12 cellular contexts compared by ENCODE assay signal in the genomic region with DNA sequence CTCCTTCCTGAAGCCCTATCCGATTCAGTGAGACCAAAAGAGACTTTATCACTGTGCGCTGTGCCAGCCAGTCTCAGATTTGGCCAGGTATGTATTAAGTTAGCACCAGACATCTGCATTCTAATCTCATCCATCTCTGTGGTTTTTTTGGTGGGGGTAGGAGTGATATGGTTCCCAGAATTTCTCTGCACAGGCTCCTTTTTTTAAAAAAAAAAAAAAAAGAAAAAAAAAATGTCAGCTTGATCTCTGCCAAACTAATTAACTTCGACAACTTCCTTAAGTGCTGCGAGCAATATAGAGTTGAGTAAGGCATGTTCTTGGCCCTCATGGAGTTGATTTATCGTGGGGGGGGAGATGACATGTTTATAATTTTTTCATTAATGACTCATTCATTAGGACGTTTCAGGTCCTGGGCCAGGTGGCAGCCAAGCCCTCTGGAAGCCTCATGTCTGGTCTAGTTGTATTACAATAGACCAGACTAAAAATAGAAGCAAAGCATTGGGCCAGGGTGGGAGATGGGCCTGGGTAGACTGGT. TPM values are rescaled to one million over a fixed set of nuclear protein-coding genes. Genes with fewer than 3 reads are reported as not detected.
DNase-seq lines count a peak whose midpoint lies in the region; ATAC-seq and TF ChIP-seq lines count a peak whose summit lies in the region.
"Had no signal": no experiment of that assay in that cellular context is flagged by ENCODE, and none has a peak within 500 bp of the region (broad histone marks: within the 10 kb centered on the region; RNA-seq: fewer than 3 reads in every experiment).

No MANE protein-coding gene starts in this region.

- peak overlapping the region; percentile 77 to 94 for H3K27ac ChIP-seq in lung (ENCODE audit: low read depth in 1 of 2, low read length in 1 of 2)
- H3K27ac ChIP-seq in vagina: peak overlapping the region; percentile 78
- H3K27ac ChIP-seq: BLaER1, HL-60 had no signal

- peak overlapping the region; percentile 47 for H3K27ac Mint-ChIP-seq in activated naive CD4-positive, alpha-beta T cell treated with anti-CD3 and anti-CD28 coated beads, Interleukin-2, amount 50 U/mL, for 24 hours
- peak overlapping the region; percentile 90 for H3K27ac Mint-ChIP-seq in MCF 10A (ENCODE audit: low read depth, unreplicated experiment)

- POLR2A ChIA-PET in MCF 10A (lab: Yijun Ruan, JAX): interaction anchor here (0.7 to 5.5 kb wide), 19 partner anchors 13 to 1042 kb away, joined by 3 to 81 read pairs (median 4); partner anchors contain the start of gene SLCO3A1

- CTCF ChIA-PET in MCF 10A (lab: Yijun Ruan, JAX): interaction anchor here (0.8 to 4.1 kb wide), 10 partner anchors 12 to 81 kb away, joined by 3 to 24 read pairs (median 5); partner anchors contain the start of gene SLCO3A1

- H3K4me3 ChIP-seq in lung (no peak overlapping the region), vagina (no peak overlapping the region)
- H3K4me3 ChIP-seq: BLaER1 had no signal

- no peaks in the 10 kb centered on the region for H3K36me3 Mint-ChIP-seq in activated naive CD4-positive, alpha-beta T cell treated with anti-CD3 and anti-CD28 coated beads, Interleukin-2, amount 50 U/mL, for 24 hours
- peaks cover 8% of the 10 kb centered on the region for H3K36me3 Mint-ChIP-seq in MCF 10A (ENCODE audit: insufficient read depth, unreplicated experiment)

- peak; percentile 24 for ATAC-seq in lung (ENCODE audit: insufficient read depth, low FRiP score)

- H3K27me3 Mint-ChIP-seq in activated naive CD4-positive, alpha-beta T cell treated with anti-CD3 and anti-CD28 coated beads, Interleukin-2, amount 50 U/mL, for 24 hours: no peaks in the 10 kb centered on the region
- H3K27me3 Mint-ChIP-seq in MCF 10A (ENCODE audit: insufficient read depth, unreplicated experiment): no peaks in the 10 kb centered on the region

- no peak for TF ChIP-seq CTCF in MCF 10A (IDR thresholded peaks at IDR 0.05; ENCODE audit: unreplicated experiment)
- TF ChIP-seq CTCF in lung (IDR thresholded peaks at IDR 0.05; ENCODE audit: control extremely low read depth, extremely low read depth): no peak
- no peak for TF ChIP-seq CTCF in vagina (IDR thresholded peaks at IDR 0.05)

- no peak for DNase-seq in activated naive CD4-positive, alpha-beta T cell treated with anti-CD3 and anti-CD28 coated beads, Interleukin-2, amount 50 U/mL, for 16 hours
- DNase-seq in MCF 10A (ENCODE audit: unreplicated experiment): peak; percentile 90
- DNase-seq in lung (ENCODE audit: low spot score): no peak
- no peak for DNase-seq in vagina (ENCODE audit: extremely low spot score in 2 of 2)
- no peak for DNase-seq in SHP77 (lab: John Stamatoyannopoulos, UW)
- no peak for DNase-seq in hypothalamus (lab: John Stamatoyannopoulos, UW)
- DNase-seq in epidermal melanocyte (ENCODE audit: insufficient read length, low spot score): no peak
- DNase-seq: OCI-M1; stimulated activated CD4-positive, alpha-beta T cell treated with anti-CD3 and anti-CD28 coated beads, Interleukin-4, amount 100 ng/mL, for 24 hours had no signal

- 30 to 37% methylated on average over 6 of the region's 6 CpGs for WGBS in lung, 2 donors

- peaks cover 85% of the 10 kb centered on the region for H3K4me1 Mint-ChIP-seq in activated naive CD4-positive, alpha-beta T cell treated with anti-CD3 and anti-CD28 coated beads, Interleukin-2, amount 50 U/mL, for 24 hours
- H3K4me1 Mint-ChIP-seq in MCF 10A (ENCODE audit: insufficient read depth, unreplicated experiment): peaks cover 29% of the 10 kb centered on the region

- no peak for TF ChIP-seq POLR2A in vagina (IDR thresholded peaks at IDR 0.05)

- H3K4me3 Mint-ChIP-seq in activated naive CD4-positive, alpha-beta T cell treated with anti-CD3 and anti-CD28 coated beads, Interleukin-2, amount 50 U/mL, for 24 hours: peak overlapping the region; percentile 50
- peak overlapping the region; percentile 55 for H3K4me3 Mint-ChIP-seq in MCF 10A (ENCODE audit: unreplicated experiment)

- H3K4me1 ChIP-seq in lung (ENCODE audit: control insufficient read depth in 2 of 2, insufficient read depth in 2 of 2, low read length in 2 of 2) (peaks cover 17 to 26% of the 10 kb centered on the region in 2 donors), vagina (peaks cover 70% of the 10 kb centered on the region)

- no peaks in the 10 kb centered on the region for H3K27me3 ChIP-seq in lung (ENCODE audit: control insufficient read depth, insufficient read depth)
- H3K27me3 ChIP-seq in vagina: no peaks in the 10 kb centered on the region
- H3K27me3 ChIP-seq: BLaER1 had no signal

- intact Hi-C loops in MCF 10A (cut with micrococcal nuclease): no loop called here
- intact Hi-C loops in vagina (cut with DNase I): loop anchor here (10.0 kb wide), 1 partner anchor 158 kb away; no protein-coding TSS in a partner anchor

- no peaks in the 10 kb centered on the region for H3K9me3 Mint-ChIP-seq in activated naive CD4-positive, alpha-beta T cell treated with anti-CD3 and anti-CD28 coated beads, Interleukin-2, amount 50 U/mL, for 24 hours
- H3K9me3 Mint-ChIP-seq in MCF 10A (ENCODE audit: unreplicated experiment): no peaks in the 10 kb centered on the region

- H3K9me3 ChIP-seq in lung (ENCODE audit: control insufficient read depth in 2 of 2, insufficient read depth in 1 of 2, low read length in 1 of 2) (no peaks in the 10 kb centered on the region), vagina (no peaks in the 10 kb centered on the region)

- H3K36me3 ChIP-seq in lung (ENCODE audit: control insufficient read depth in 2 of 2, insufficient read depth in 2 of 2, low read length in 2 of 2) (no peaks in the 10 kb centered on the region), vagina (no peaks in the 10 kb centered on the region)
- H3K36me3 ChIP-seq: BLaER1 had no signal

- BruUV-seq in MCF 10A (replicated peaks; lab: Mats Ljungman, UMichigan): no TSS peak

RNA-seq across cellular contexts. Expression of gene SLCO3A1, which starts 12.9 kb away (rescaled TPM):
- 10.1 and 11.9 TPM in 2 replicates for total RNA-seq in MCF 10A (2022)
- 10 to 100 TPM; 20.5 to 56.3 TPM for total RNA-seq in lung
- polyA plus RNA-seq in lung: 10 to 100 TPM; 26.0 to 41.0 TPM
- 65.8 TPM for total RNA-seq in vagina
